22 cellular contexts compared by ENCODE assay signal in genomic region chr2:149290662-149291061, GRCh38. TPM values are rescaled to one million over a fixed set of nuclear protein-coding genes. Genes with fewer than 3 reads are reported as not detected.
"Had no signal": no experiment of that assay in that cellular context is flagged by ENCODE, and none has a peak within 500 bp of the region (broad histone marks: within the 10 kb centered on the region; RNA-seq: fewer than 3 reads in every experiment).

No MANE protein-coding gene starts in this region.

- ATAC-seq: activated CD8-positive, alpha-beta T cell treated with anti-CD3 and anti-CD28 coated beads for 36 hours; effector memory CD8-positive, alpha-beta T cell; left lobe of liver; mucosa of descending colon; natural killer cell; stimulated activated memory B cell treated with anti-CD40 and anti-IgM and Interleukin-4, amounts not matched to agents 10 μg/mL and 1 μg/mL and 100 μg/mL, for 72 hours had no signal

- H3K27ac ChIP-seq: breast epithelium, epithelial cell of prostate, tibial artery, vagina had no signal

- H3K36me3 ChIP-seq: breast epithelium, tibial artery, vagina had no signal

- H3K9me3 ChIP-seq: breast epithelium, mucosa of descending colon, tibial artery, vagina had no signal

- DNase-seq: activated B cell treated with CpG ODN at 0.5 μM for 24 hours; activated CD4-positive, alpha-beta T cell treated with anti-CD3 and anti-CD28 coated beads for 48 hours; activated CD8-positive, alpha-beta memory T cell treated with anti-CD3 and anti-CD28 coated beads, Interleukin-2, amount 50 U/mL, for 4 hours; activated CD8-positive, alpha-beta T cell treated with anti-CD3 and anti-CD28 coated beads for 36 hours; activated effector memory CD4-positive, alpha-beta T cell treated with anti-CD3 and anti-CD28 coated beads, Interleukin-2, amount 50 U/mL, for 16 hours; activated naive CD8-positive, alpha-beta T cell treated with anti-CD3 and anti-CD28 coated beads for 36 hours; activated T-cell treated with anti-CD3 and anti-CD28 coated beads, Interleukin-2, amount 50 U/mL, for 48 hours; cerebellar nuclear complex; effector memory CD8-positive, alpha-beta T cell; foreskin melanocyte; head of caudate nucleus; mucosa of descending colon; natural killer cell; stimulated activated CD4-positive, alpha-beta T cell treated with anti-CD3 and anti-CD28 coated beads, Interleukin-2, amount 100 ng/mL, for 48 hours; tibial artery had no signal

- H3K4me1 ChIP-seq: breast epithelium, tibial artery, vagina had no signal

- H3K27me3 ChIP-seq: breast epithelium, tibial artery, vagina had no signal

- FAIRE-seq: keratinocyte had no signal

- H3K4me3 ChIP-seq: breast epithelium, mucosa of descending colon, tibial artery, vagina had no signal

RNA-seq across cellular contexts. Expression of gene LYPD6, which starts 39.7 kb away (rescaled TPM):
- total RNA-seq: activated B cell treated with CpG ODN at 0.5 μM for 24 hours; activated CD8-positive, alpha-beta T cell treated with anti-CD3 and anti-CD28 coated beads for 36 hours; activated naive CD8-positive, alpha-beta T cell treated with anti-CD3 and anti-CD28 coated beads for 36 hours; natural killer cell; T-helper 1 cell treated with Interleukin-12 subunit alpha and Interleukin-12 subunit beta and Interleukin-4 antibody, amounts not matched to agents 30 ng/mL and 1 ng/mL, for 36 hours had no signal
